ENCODE assay signal across 8 cellular contexts in the genomic region with DNA sequence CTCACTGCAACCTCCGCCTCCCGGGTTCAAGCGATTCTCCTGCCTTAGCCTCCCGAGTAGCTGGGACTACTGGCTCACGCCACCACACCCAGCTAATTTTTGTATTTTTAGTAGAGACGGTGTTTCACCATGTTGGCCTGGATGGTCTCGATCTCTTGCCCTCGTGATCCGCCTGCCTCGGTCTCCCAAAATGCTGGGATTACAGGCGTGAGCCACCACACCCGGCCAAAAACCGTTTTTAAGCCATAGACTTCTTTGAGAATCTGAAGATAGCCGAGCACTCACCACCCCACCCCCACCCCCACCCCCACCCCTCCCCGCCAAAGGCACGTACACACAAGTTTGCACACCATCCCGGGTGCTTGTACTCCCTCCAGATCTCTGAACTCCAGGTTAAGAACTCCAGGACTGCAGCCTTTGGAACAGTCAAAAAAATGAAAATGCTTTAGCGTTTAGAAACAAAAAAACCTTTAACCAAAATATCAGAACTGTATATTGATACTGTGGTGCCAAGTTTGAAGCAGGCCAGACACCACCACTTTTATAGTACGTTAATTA. TPM values are rescaled to one million over a fixed set of nuclear protein-coding genes. Genes with fewer than 3 reads are reported as not detected.
A peak's percentile ranks its signal among the peaks of the same experiment; 100 is the strongest.
DNase-seq lines count a peak whose midpoint lies in the region; TF ChIP-seq lines count a peak whose summit lies in the region.

No MANE protein-coding gene starts in this region.

- H3K9me3 ChIP-seq in CD4-positive, alpha-beta memory T cell (ENCODE audit: control insufficient read depth in 1 of 2, low read length in 2 of 2): no peaks in the 10 kb centered on the region
- H3K9me3 ChIP-seq in MM.1S (replicated peaks; ENCODE audit: insufficient read depth, low read length) (no peaks in the 10 kb centered on the region), neural cell (ENCODE audit: low read length) (no peaks in the 10 kb centered on the region)

- H3K27me3 Mint-ChIP-seq in CD4-positive, alpha-beta memory T cell: no peaks in the 10 kb centered on the region
- no peaks in the 10 kb centered on the region for H3K27me3 Mint-ChIP-seq in dendritic cell treated with granulocyte-macrophage colony-stimulating factor and Interleukin-4, amounts not matched to agents 40 ng/mL and 50 ng/mL, for 4 days

- H3K4me3 ChIP-seq in CD4-positive, alpha-beta memory T cell (ENCODE audit: low read length in 2 of 2): peak overlapping the region; percentile 88 to 93
- H3K4me3 ChIP-seq in MM.1S (ENCODE audit: low read length): peak overlapping the region; percentile 95
- peak overlapping the region; percentile 100 for H3K4me3 ChIP-seq in neural cell (ENCODE audit: low read length)

- POLR2A ChIA-PET in CD4-positive, alpha-beta memory T cell (lab: Charles Lee; ENCODE audit: partially characterized antibody): interaction anchor here (1.0 kb wide), 1 partner anchor 55 kb away, joined by 3 read pairs; no protein-coding TSS in a partner anchor

- H3F3A ChIP-seq in MM.1S (ENCODE audit: insufficient read depth, low read length): peaks cover 3% of the 10 kb centered on the region; the same call in 1 of the 2 replicates
- peaks cover 4% of the 10 kb centered on the region for H3F3A ChIP-seq in neural cell (ENCODE audit: insufficient read depth, low read length, poor library complexity, severe bottlenecking)

- TF ChIP-seq CTCF in MM.1S (IDR thresholded peaks at IDR 0.05; ENCODE audit: low read length) (no peak), neural cell (IDR thresholded peaks at IDR 0.05; ENCODE audit: poor library complexity, severe bottlenecking) (no peak)

- H3K9ac ChIP-seq in MM.1S (ENCODE audit: low read length) (peak overlapping the region; percentile 92), neural cell (ENCODE audit: low read length) (peak overlapping the region; percentile 99)

- no peaks in the 10 kb centered on the region for H3K27me3 ChIP-seq in CD4-positive, alpha-beta memory T cell (ENCODE audit: insufficient read depth, low read length)
- H3K27me3 ChIP-seq in MM.1S (replicated peaks; ENCODE audit: insufficient read depth, low read length): no peaks in the 10 kb centered on the region
- H3K27me3 ChIP-seq in neural cell (ENCODE audit: insufficient read depth, low read depth, low read length): no peaks in the 10 kb centered on the region

- H3K79me2 ChIP-seq in MM.1S (ENCODE audit: low read length): peaks cover 65% of the 10 kb centered on the region
- H3K79me2 ChIP-seq in neural cell (replicated peaks; ENCODE audit: insufficient read depth, low read length): peaks cover 54% of the 10 kb centered on the region

- H4K20me1 ChIP-seq in MM.1S (ENCODE audit: insufficient read depth, low read length) (peaks cover 39% of the 10 kb centered on the region), neural cell (ENCODE audit: insufficient read depth) (peaks cover 15% of the 10 kb centered on the region)

- H3K27ac ChIP-seq in CD4-positive, alpha-beta memory T cell (ENCODE audit: low read depth, low read length): peak overlapping the region; percentile 88
- H3K27ac ChIP-seq in MM.1S (ENCODE audit: low read length) (no peak overlapping the region), neural cell (ENCODE audit: low read length) (peak overlapping the region; percentile 97)

- H2AFZ ChIP-seq in MM.1S (ENCODE audit: low read length) (no peak overlapping the region), neural cell (ENCODE audit: low read depth, low read length) (no peak overlapping the region)

- no peaks in the 10 kb centered on the region for H3K9me3 Mint-ChIP-seq in CD4-positive, alpha-beta memory T cell
- H3K9me3 Mint-ChIP-seq in dendritic cell treated with granulocyte-macrophage colony-stimulating factor and Interleukin-4, amounts not matched to agents 40 ng/mL and 50 ng/mL, for 4 days: no peaks in the 10 kb centered on the region

- peak overlapping the region; percentile 88 to 99 (median 98) for H3K4me3 Mint-ChIP-seq in CD4-positive, alpha-beta memory T cell
- peak overlapping the region; percentile 97 for H3K4me3 Mint-ChIP-seq in dendritic cell treated with granulocyte-macrophage colony-stimulating factor and Interleukin-4, amounts not matched to agents 40 ng/mL and 50 ng/mL, for 4 days

- no peak for TF ChIP-seq EP300 in neural cell (conservative IDR thresholded peaks at IDR 0.05; ENCODE audit: poor library complexity, severe bottlenecking)

- CTCF ChIA-PET in CD4-positive, alpha-beta memory T cell (lab: Charles Lee; ENCODE audit: partially characterized antibody): no interaction called here

- peak overlapping the region; percentile 92 to 97 (median 96) for H3K27ac Mint-ChIP-seq in CD4-positive, alpha-beta memory T cell
- peak overlapping the region; percentile 83 for H3K27ac Mint-ChIP-seq in dendritic cell treated with granulocyte-macrophage colony-stimulating factor and Interleukin-4, amounts not matched to agents 40 ng/mL and 50 ng/mL, for 4 days

- H3K4me1 ChIP-seq in CD4-positive, alpha-beta memory T cell (ENCODE audit: insufficient read depth, low read length): peaks cover 54% of the 10 kb centered on the region
- H3K4me1 ChIP-seq in MM.1S (ENCODE audit: low read length): peaks cover 10% of the 10 kb centered on the region

- H3K9me2 ChIP-seq in MM.1S (replicated peaks; ENCODE audit: insufficient read depth, low read length) (no peaks in the 10 kb centered on the region), neural cell (ENCODE audit: insufficient read depth, low read length) (no peaks in the 10 kb centered on the region)

- peaks cover 9 to 25% of the 10 kb centered on the region in 2 donors for H3K36me3 Mint-ChIP-seq in CD4-positive, alpha-beta memory T cell
- peaks cover 29% of the 10 kb centered on the region for H3K36me3 Mint-ChIP-seq in dendritic cell treated with granulocyte-macrophage colony-stimulating factor and Interleukin-4, amounts not matched to agents 40 ng/mL and 50 ng/mL, for 4 days (ENCODE audit: low read depth)

- no peak for DNase-seq in CD4-positive, alpha-beta memory T cell
- no peak for DNase-seq in MM.1S
- DNase-seq in NCI-H2081 (lab: John Stamatoyannopoulos, UW): no peak
- no peak for DNase-seq in LoVo (ENCODE audit: low spot score)
- no peak for DNase-seq in NCI-H1436 treated with DMSO at 0.1 percent for 48 hours (lab: John Stamatoyannopoulos, UW)
- DNase-seq in occipital lobe (lab: John Stamatoyannopoulos, UW): no peak

- TF ChIP-seq RAD21 in neural cell (conservative IDR thresholded peaks at IDR 0.05): no peak

- H3K4me1 Mint-ChIP-seq in CD4-positive, alpha-beta memory T cell: peaks cover 25 to 58% (median 41%) of the 10 kb centered on the region in 4 donors
- H3K4me1 Mint-ChIP-seq in dendritic cell treated with granulocyte-macrophage colony-stimulating factor and Interleukin-4, amounts not matched to agents 40 ng/mL and 50 ng/mL, for 4 days (ENCODE audit: low read depth): peaks cover 53% of the 10 kb centered on the region

- peak overlapping the region; percentile 79 for H3K4me2 ChIP-seq in MM.1S (ENCODE audit: low read depth, low read length)
- H3K4me2 ChIP-seq in neural cell (ENCODE audit: low read length): peak overlapping the region; percentile 86

- H3K36me3 ChIP-seq in CD4-positive, alpha-beta memory T cell (ENCODE audit: insufficient read depth, low read length): no peaks in the 10 kb centered on the region
- no peaks in the 10 kb centered on the region; the same call in 1 of the 2 replicates for H3K36me3 ChIP-seq in MM.1S (replicated peaks; ENCODE audit: insufficient read depth, low read length)
- no peaks in the 10 kb centered on the region for H3K36me3 ChIP-seq in neural cell (ENCODE audit: insufficient read depth, low read length)

- intact Hi-C loops in CD4-positive, alpha-beta memory T cell (cut with micrococcal nuclease): no loop called here
- intact Hi-C loops in dendritic cell treated with granulocyte-macrophage colony-stimulating factor and Interleukin-4, amounts not matched to agents 40 ng/mL and 50 ng/mL, for 4 days (cut with micrococcal nuclease): no loop called here

TF ChIP-seq in neural cell, 6 proteins besides CTCF, POLR2A, EP300 and RAD21 (continues in another document):
- TF ChIP-seq EZH2 (IDR thresholded peaks at IDR 0.05; ENCODE audit: borderline replicate concordance, insufficient read depth, low read length, poor library complexity, severe bottlenecking) (no peak), SMC3 (conservative IDR thresholded peaks at IDR 0.05; ENCODE audit: poor library complexity) (no peak), TAF1 (IDR thresholded peaks at IDR 0.05; ENCODE audit: low read depth) (no peak)

RNA-seq across cellular contexts. Expression of a gene that starts 1.5 kb away (rescaled TPM):
- 10 to 100 TPM; 85.1 to 86.5 TPM for total RNA-seq in CD4-positive, alpha-beta memory T cell
- polyA plus RNA-seq in CD4-positive, alpha-beta memory T cell: 10 to 100 TPM; 39.9 to 51.3 TPM
- 46.8 and 50.2 TPM in 2 replicates for polyA plus RNA-seq in neural cell
- 91.9 and 102 TPM in 2 replicates for polyA minus RNA-seq in neural cell
- total RNA-seq in occipital lobe: 58.3 TPM

RNA-seq across cellular contexts. Expression of a gene that starts 48.3 kb away (rescaled TPM):
- 1 to 10 TPM in 1 of 2 experiments, under 1 TPM in 1; 0.55 to 1.0 TPM for total RNA-seq in CD4-positive, alpha-beta memory T cell
- polyA plus RNA-seq in CD4-positive, alpha-beta memory T cell: not detected
- 1.1 TPM in 1 of 2 replicates, not detected in the other for polyA plus RNA-seq in neural cell
- 0.49 TPM in 1 of 2 replicates, not detected in the other for polyA minus RNA-seq in neural cell
- 4.2 TPM for total RNA-seq in occipital lobe

RNA-seq across cellular contexts. Expression of a gene that starts 59.9 kb away (rescaled TPM):
- total RNA-seq in CD4-positive, alpha-beta memory T cell: 10 to 100 TPM; 24.4 to 26.1 TPM
- 10 to 100 TPM; 18.8 to 27.8 TPM for polyA plus RNA-seq in CD4-positive, alpha-beta memory T cell
- 6.7 and 7.0 TPM in 2 replicates for polyA plus RNA-seq in neural cell
- 5.4 and 8.1 TPM in 2 replicates for polyA minus RNA-seq in neural cell
- total RNA-seq in occipital lobe: 6.1 TPM
